In the genomic region with DNA sequence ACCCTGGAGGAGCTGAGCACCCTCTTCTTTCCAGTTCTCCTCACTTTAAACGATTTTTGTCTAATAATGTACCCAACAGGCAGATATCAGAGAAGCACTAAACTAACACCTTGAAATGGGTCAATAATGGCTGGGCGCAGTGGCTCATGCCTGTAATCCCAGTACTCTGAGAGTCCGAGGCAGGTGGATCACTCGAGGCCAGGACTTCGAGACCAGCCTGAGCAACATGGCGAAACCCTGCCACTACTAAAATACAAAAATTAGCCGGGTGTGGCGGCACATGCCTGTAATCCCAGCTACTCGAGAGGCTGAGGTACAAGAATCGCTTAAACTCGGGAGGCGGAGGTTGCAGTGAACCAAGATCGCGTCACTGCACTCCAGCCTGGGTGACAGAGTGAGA, we compare ENCODE assay signal across 10 cellular contexts. TPM values are rescaled to one million over a fixed set of nuclear protein-coding genes. Genes with fewer than 3 reads are reported as not detected.
DNase-seq lines count a peak whose midpoint lies in the region; ATAC-seq and TF ChIP-seq lines count a peak whose summit lies in the region.
"Had no signal": no experiment of that assay in that cellular context is flagged by ENCODE, and none has a peak within 500 bp of the region (broad histone marks: within the 10 kb centered on the region; RNA-seq: fewer than 3 reads in every experiment).

No MANE protein-coding gene starts in this region.

- POLR2A ChIA-PET in IMR-90 (lab: Charles Lee; ENCODE audit: unreplicated experiment), result interaction anchor here (0.5 kb wide), 1 partner anchor 176 kb away, joined by 3 read pairs; no protein-coding TSS in a partner anchor
- POLR2A ChIA-PET in CD8-positive, alpha-beta memory T cell (lab: Charles Lee), result no interaction called here

- DNase-seq in IMR-90 (no peak), breast epithelium (ENCODE audit: low spot score in 2 of 2) (no peak), mesothelial cell of epicardium (ENCODE audit: low spot score in 2 of 2, unreplicated experiment in 2 of 2) (no peak), thoracic aorta (ENCODE audit: low spot score) (no peak), DMS53 (lab: John Stamatoyannopoulos, UW) (no peak), NCI-H2171 (lab: John Stamatoyannopoulos, UW) (no peak)
- no peak for DNase-seq in activated naive CD4-positive, alpha-beta T cell treated with anti-CD3 and anti-CD28 coated beads, Interleukin-2, amount 10 ng/mL, durations not matched to agents 7 days and 5 days
- DNase-seq in CD8-positive, alpha-beta memory T cell, result no peak
- DNase-seq: foreskin melanocyte had no signal

- TF ChIP-seq CTCF in IMR-90 (conservative IDR thresholded peaks at IDR 0.05; ENCODE audit: low read depth, low read length) (no peak), breast epithelium (IDR thresholded peaks at IDR 0.05) (no peak), mesothelial cell of epicardium (IDR thresholded peaks at IDR 0.05; ENCODE audit: unreplicated experiment) (no peak), thoracic aorta (IDR thresholded peaks at IDR 0.05) (no peak)

- no TSS peak for BruUV-seq in IMR-90 (replicated peaks; lab: Mats Ljungman, UMichigan)

- no peak overlapping the region for H3K4me3 Mint-ChIP-seq in mesothelial cell of epicardium
- H3K4me3 Mint-ChIP-seq in activated naive CD4-positive, alpha-beta T cell treated with anti-CD3 and anti-CD28 coated beads, Interleukin-2, amount 10 ng/mL, durations not matched to agents 7 days and 5 days, result no peak overlapping the region
- H3K4me3 Mint-ChIP-seq in CD8-positive, alpha-beta memory T cell, result no peak overlapping the region
- H3K4me3 Mint-ChIP-seq: stimulated activated effector memory CD8-positive, alpha-beta T cell treated with anti-CD3 and anti-CD28 coated beads, Interleukin-12 subunit alpha, Interleukin-12 subunit beta, amount 100 ng/mL, for 72 hours had no signal

- H2BK5ac ChIP-seq in IMR-90 (ENCODE audit: low read depth, low read length, poor library complexity, severe bottlenecking), result peak overlapping the region; percentile 79

- H3K9me1 ChIP-seq in IMR-90 (ENCODE audit: insufficient read depth, low read length), result peaks cover 17% of the 10 kb centered on the region

- H3K27ac ChIP-seq in IMR-90 (ENCODE audit: insufficient read depth, low read length), result peak overlapping the region; percentile 65
- peak overlapping the region; percentile 70 to 80 for H3K27ac ChIP-seq in breast epithelium
- peak overlapping the region; percentile 83 to 91 for H3K27ac ChIP-seq in thoracic aorta
- no peak overlapping the region for H3K27ac ChIP-seq in CD8-positive, alpha-beta memory T cell (ENCODE audit: low read depth, low read length)

- peak overlapping the region; percentile 46 for H2AK5ac ChIP-seq in IMR-90 (ENCODE audit: low read depth, low read length)

- peaks cover 68% of the 10 kb centered on the region for H3K4me1 Mint-ChIP-seq in mesothelial cell of epicardium
- no peaks in the 10 kb centered on the region for H3K4me1 Mint-ChIP-seq in activated naive CD4-positive, alpha-beta T cell treated with anti-CD3 and anti-CD28 coated beads, Interleukin-2, amount 10 ng/mL, durations not matched to agents 7 days and 5 days
- H3K4me1 Mint-ChIP-seq in CD8-positive, alpha-beta memory T cell, result no peaks in the 10 kb centered on the region
- H3K4me1 Mint-ChIP-seq: stimulated activated effector memory CD8-positive, alpha-beta T cell treated with anti-CD3 and anti-CD28 coated beads, Interleukin-12 subunit alpha, Interleukin-12 subunit beta, amount 100 ng/mL, for 72 hours had no signal

- peak overlapping the region; percentile 28 to 32; a peak in 3 of 4 replicates for H4K8ac ChIP-seq in IMR-90 (ENCODE audit: low read depth in 2 of 2, low read length in 2 of 2)

- 0 out of 2 replicates have a peak overlapping the region, but pooled peaks have one; percentile 8 for H4K5ac ChIP-seq in IMR-90 (ENCODE audit: low read depth, low read length)

- no peak overlapping the region for H3K56ac ChIP-seq in IMR-90 (ENCODE audit: extremely low read depth, insufficient read depth, low read length)

- H3K36me3 Mint-ChIP-seq in mesothelial cell of epicardium, result no peaks in the 10 kb centered on the region
- H3K36me3 Mint-ChIP-seq in activated naive CD4-positive, alpha-beta T cell treated with anti-CD3 and anti-CD28 coated beads, Interleukin-2, amount 10 ng/mL, durations not matched to agents 7 days and 5 days, result no peaks in the 10 kb centered on the region
- no peaks in the 10 kb centered on the region for H3K36me3 Mint-ChIP-seq in CD8-positive, alpha-beta memory T cell
- H3K36me3 Mint-ChIP-seq: stimulated activated effector memory CD8-positive, alpha-beta T cell treated with anti-CD3 and anti-CD28 coated beads, Interleukin-12 subunit alpha, Interleukin-12 subunit beta, amount 100 ng/mL, for 72 hours had no signal

- H2BK120ac ChIP-seq in IMR-90 (ENCODE audit: low read depth, low read length), result peak overlapping the region; percentile 62

- peak overlapping the region; percentile 89 for H3K23ac ChIP-seq in IMR-90 (ENCODE audit: low read depth, low read length)

- H2BK20ac ChIP-seq in IMR-90 (ENCODE audit: low read depth, low read length), result peak overlapping the region; percentile 38; the same call in 1 of the 2 replicates

- peak overlapping the region; percentile 29; the same call in 1 of the 3 replicates for H2BK15ac ChIP-seq in IMR-90 (ENCODE audit: low read depth, low read length)

- no peaks in the 10 kb centered on the region for H3K36me3 ChIP-seq in IMR-90 (ENCODE audit: control insufficient read depth, insufficient read depth, low read length)
- H3K36me3 ChIP-seq in breast epithelium, result no peaks in the 10 kb centered on the region
- no peaks in the 10 kb centered on the region for H3K36me3 ChIP-seq in thoracic aorta
- H3K36me3 ChIP-seq in CD8-positive, alpha-beta memory T cell (ENCODE audit: insufficient read depth, low read length), result no peaks in the 10 kb centered on the region

- CTCF ChIA-PET in IMR-90 (lab: Yijun Ruan, JAX), result no interaction called here
- CTCF ChIA-PET in activated naive CD4-positive, alpha-beta T cell treated with anti-CD3 and anti-CD28 coated beads, Interleukin-2, amount 10 ng/mL, durations not matched to agents 7 days and 5 days (lab: Charles Lee), result no interaction called here
- CTCF ChIA-PET in CD8-positive, alpha-beta memory T cell (lab: Charles Lee), result no interaction called here

- peak overlapping the region; percentile 54 for H4K91ac ChIP-seq in IMR-90 (ENCODE audit: insufficient read depth, low read depth, low read length)

- ATAC-seq in IMR-90 (ENCODE audit: low read depth) (no peak), thoracic aorta (ENCODE audit: insufficient number of reproducible peaks, low FRiP score, low read depth) (no peak)
- ATAC-seq: stimulated activated effector memory CD8-positive, alpha-beta T cell treated with anti-CD3 and anti-CD28 coated beads, Interleukin-12 subunit alpha, Interleukin-12 subunit beta, amount 100 ng/mL, for 72 hours had no signal

- H3K9me3 ChIP-seq in IMR-90 (ENCODE audit: control insufficient read depth, insufficient read depth, low read length) (no peaks in the 10 kb centered on the region), breast epithelium (no peaks in the 10 kb centered on the region), thoracic aorta (no peaks in the 10 kb centered on the region)
- no peaks in the 10 kb centered on the region for H3K9me3 ChIP-seq in CD8-positive, alpha-beta memory T cell (ENCODE audit: low read length)

- H3K14ac ChIP-seq in IMR-90 (replicated peaks; ENCODE audit: low read depth, low read length), result peak overlapping the region; percentile 55

- H3K4me3 ChIP-seq in IMR-90 (ENCODE audit: insufficient read depth, low read depth, low read length) (no peak overlapping the region), breast epithelium (peak overlapping the region in 2 of 3 donors; percentile 10 to 39), thoracic aorta (peak overlapping the region; percentile 51)
- no peak overlapping the region for H3K4me3 ChIP-seq in CD8-positive, alpha-beta memory T cell (ENCODE audit: low read length)

- dilution Hi-C loops in IMR-90 (cut with HindIII; ENCODE audit: low sequenced_read_pairs, unreplicated experiment), result no loop called here

- no peak overlapping the region for H2AK9ac ChIP-seq in IMR-90 (replicated peaks; ENCODE audit: low read depth, low read length, poor library complexity)

- H3K27ac Mint-ChIP-seq in mesothelial cell of epicardium, result peak overlapping the region; percentile 35
- H3K27ac Mint-ChIP-seq in activated naive CD4-positive, alpha-beta T cell treated with anti-CD3 and anti-CD28 coated beads, Interleukin-2, amount 10 ng/mL, durations not matched to agents 7 days and 5 days, result no peak overlapping the region
- H3K27ac Mint-ChIP-seq in CD8-positive, alpha-beta memory T cell, result no peak overlapping the region
- H3K27ac Mint-ChIP-seq: stimulated activated effector memory CD8-positive, alpha-beta T cell treated with anti-CD3 and anti-CD28 coated beads, Interleukin-12 subunit alpha, Interleukin-12 subunit beta, amount 100 ng/mL, for 72 hours had no signal

- TF ChIP-seq RAD21 in IMR-90 (IDR thresholded peaks at IDR 0.05; ENCODE audit: low read length), result no peak

- H3K9me3 Mint-ChIP-seq in mesothelial cell of epicardium, result no peaks in the 10 kb centered on the region
- no peaks in the 10 kb centered on the region for H3K9me3 Mint-ChIP-seq in activated naive CD4-positive, alpha-beta T cell treated with anti-CD3 and anti-CD28 coated beads, Interleukin-2, amount 10 ng/mL, durations not matched to agents 7 days and 5 days
- H3K9me3 Mint-ChIP-seq in CD8-positive, alpha-beta memory T cell, result peaks cover 0 to 5% (median 0%) of the 10 kb centered on the region in 5 donors

- peaks cover 49 to 84% of the 10 kb centered on the region in 2 experiments for H3K79me1 ChIP-seq in IMR-90 (ENCODE audit: low read depth in 1 of 2, low read length in 2 of 2)

- peak overlapping the region; percentile 55 for H3K9ac ChIP-seq in IMR-90 (ENCODE audit: low read depth, low read length)

- in situ Hi-C loops in IMR-90 (cut with MboI; ENCODE audit: low sequenced_read_pairs), result no loop called here

- peak overlapping the region; percentile 22 for H3K18ac ChIP-seq in IMR-90 (ENCODE audit: low read depth, low read length)

- TF ChIP-seq POLR2A in IMR-90 (IDR thresholded peaks at IDR 0.05; ENCODE audit: low read depth, low read length) (no peak), breast epithelium (IDR thresholded peaks at IDR 0.05) (no peak)

- WGBS in IMR-90 (ENCODE audit: extremely low coverage in 2 of 2, insufficient read length in 1 of 2), 2 experiments, result 20% methylated on average over 1 of the region's 14 CpGs; no CpG with 5 or more reads in 1 of the 2 experiments

- peaks cover 31% of the 10 kb centered on the region for H4K20me1 ChIP-seq in IMR-90 (ENCODE audit: insufficient read depth, low read length)

- H3K4me2 ChIP-seq in IMR-90 (ENCODE audit: low read depth, low read length), result peak overlapping the region; percentile 77

- peaks cover 24% of the 10 kb centered on the region for H3K4me1 ChIP-seq in IMR-90 (ENCODE audit: control insufficient read depth, insufficient read depth, low read length)
- no peaks in the 10 kb centered on the region for H3K4me1 ChIP-seq in breast epithelium
- peaks cover 51 to 94% of the 10 kb centered on the region in 2 donors for H3K4me1 ChIP-seq in thoracic aorta (ENCODE audit: control insufficient read depth in 1 of 2, low read depth in 2 of 2)
- no peaks in the 10 kb centered on the region for H3K4me1 ChIP-seq in CD8-positive, alpha-beta memory T cell (ENCODE audit: insufficient read depth, low read length)

- H3K27me3 Mint-ChIP-seq in mesothelial cell of epicardium (ENCODE audit: low read depth), result no peaks in the 10 kb centered on the region
- H3K27me3 Mint-ChIP-seq in activated naive CD4-positive, alpha-beta T cell treated with anti-CD3 and anti-CD28 coated beads, Interleukin-2, amount 10 ng/mL, durations not matched to agents 7 days and 5 days, result no peaks in the 10 kb centered on the region
- peaks cover 0 to 1% of the 10 kb centered on the region in 2 donors for H3K27me3 Mint-ChIP-seq in CD8-positive, alpha-beta memory T cell

- no peaks in the 10 kb centered on the region for H3K27me3 ChIP-seq in IMR-90 (ENCODE audit: control insufficient read depth, insufficient read depth, low read length)
- H3K27me3 ChIP-seq in breast epithelium, result no peaks in the 10 kb centered on the region
- no peaks in the 10 kb centered on the region for H3K27me3 ChIP-seq in thoracic aorta (replicated peaks; ENCODE audit: insufficient read depth)
- no peaks in the 10 kb centered on the region for H3K27me3 ChIP-seq in CD8-positive, alpha-beta memory T cell (ENCODE audit: insufficient read depth, low read length, poor library complexity, severe bottlenecking)

- H2AFZ ChIP-seq in IMR-90 (replicated peaks; ENCODE audit: low read length, poor library complexity), result peak overlapping the region; percentile 76

- intact Hi-C loops in IMR-90 (cut with micrococcal nuclease), result no loop called here
- intact Hi-C loops in breast epithelium (cut with DNase I; ENCODE audit: low total_unique reads), result no loop called here

- H3K4ac ChIP-seq in IMR-90 (ENCODE audit: low read depth, low read length), result peak overlapping the region; percentile 89

RNA-seq across cellular contexts. Expression of a gene that starts 57.4 kb away (rescaled TPM):
- total RNA-seq in IMR-90 (2012; rRNA removed) (1.4 and 2.2 TPM in 2 replicates), breast epithelium (10 to 100 TPM; 10.8 to 36.0 (median 11.8) TPM), mesothelial cell of epicardium (63.8 to 68.1 TPM (median 67.1 TPM) in 3 replicates), thoracic aorta (10 to 100 TPM; 57.7 to 70.1 TPM)
- polyA plus RNA-seq in IMR-90 (2012; rRNA removed), result 1.7 and 2.0 TPM in 2 replicates
- 0.78 and 1.1 TPM in 2 replicates for polyA plus RNA-seq in IMR-90 (2012; cell fraction: cytosol; rRNA removed)
- 1.9 and 2.8 TPM in 2 replicates for polyA plus RNA-seq in IMR-90 (2012; cell fraction: nucleus; rRNA removed; ENCODE audit: low replicate concordance)
- total RNA-seq in CD8-positive, alpha-beta memory T cell, result under 1 TPM; 0.20 to 0.22 TPM
- polyA plus RNA-seq in CD8-positive, alpha-beta memory T cell, result 0.13 TPM

Comparison
In these comparisons a context has a peak if more than half of its experiments do, and no peak if none do; other contexts are left out.
1. H3K4me3 ChIP-seq: peak in breast epithelium (2 of 3) and thoracic aorta (single experiment); none in IMR-90 (single experiment) and CD8-positive, alpha-beta memory T cell (single experiment).